18 cellular contexts compared by ENCODE assay signal in the genomic region with DNA sequence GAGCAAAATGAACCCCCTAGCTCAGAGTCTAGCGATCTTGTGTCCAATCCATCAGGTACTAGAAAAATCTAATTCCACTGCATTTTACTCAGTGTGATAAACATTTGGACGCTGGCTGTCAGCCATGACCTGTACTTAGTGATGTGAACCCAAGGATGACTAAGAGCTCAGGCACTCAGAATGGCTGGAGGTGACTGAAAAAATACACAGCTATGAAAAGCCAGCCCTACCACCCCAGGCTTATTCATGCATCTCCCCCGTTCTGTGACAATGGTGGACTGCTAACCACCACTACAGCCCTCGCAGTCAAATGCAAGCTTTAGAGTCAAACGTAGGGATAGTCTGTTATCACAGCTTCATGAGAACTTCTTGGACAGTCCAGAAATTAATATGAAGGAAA. TPM values are rescaled to one million over a fixed set of nuclear protein-coding genes. Genes with fewer than 3 reads are reported as not detected.
DNase-seq lines count a peak whose midpoint lies in the region; ATAC-seq and TF ChIP-seq lines count a peak whose summit lies in the region.
"Had no signal": no experiment of that assay in that cellular context is flagged by ENCODE, and none has a peak within 500 bp of the region (broad histone marks: within the 10 kb centered on the region; RNA-seq: fewer than 3 reads in every experiment).

No MANE protein-coding gene starts in this region.

- H3K23ac ChIP-seq in trophoblast cell (ENCODE audit: low read length), result no peak overlapping the region

- H3K9me3 ChIP-seq in trophoblast cell (ENCODE audit: insufficient read depth, low read depth, low read length), result peaks cover 2% of the 10 kb centered on the region
- H3K9me3 ChIP-seq: right atrium auricular region, transverse colon had no signal

- H3K79me2 ChIP-seq in trophoblast cell (ENCODE audit: control insufficient read depth, insufficient read depth, low read length, poor library complexity), result peaks cover 6% of the 10 kb centered on the region

- CTCF ChIA-PET in T-cell (lab: Charles Lee), result no interaction called here

- H3K36me3 Mint-ChIP-seq in T-cell, result no peaks in the 10 kb centered on the region

- H3K27me3 Mint-ChIP-seq in T-cell, result peaks cover 3 to 24% of the 10 kb centered on the region in 2 donors

- no peak overlapping the region for H3K9ac ChIP-seq in trophoblast cell (ENCODE audit: low read length)

- no peak overlapping the region for H3K18ac ChIP-seq in trophoblast cell (ENCODE audit: low read length)

- H3K9me3 Mint-ChIP-seq in T-cell, result no peaks in the 10 kb centered on the region

- no peak overlapping the region for H3K4me3 Mint-ChIP-seq in T-cell

- H4K91ac ChIP-seq in trophoblast cell (ENCODE audit: low read depth, low read length), result no peak overlapping the region

- no peak for TF ChIP-seq CTCF in epithelial cell of proximal tubule (conservative IDR thresholded peaks at IDR 0.05; ENCODE audit: low read depth, low read length)

- no peak overlapping the region for H2AK5ac ChIP-seq in trophoblast cell (ENCODE audit: low read length)

- H3K27me3 ChIP-seq in trophoblast cell (ENCODE audit: insufficient read depth, low read length), result no peaks in the 10 kb centered on the region
- H3K27me3 ChIP-seq: right atrium auricular region, transverse colon had no signal

- DNase-seq in EH (ENCODE audit: low read depth) (peak; percentile 42), RKO (ENCODE audit: low spot score) (peak; percentile 23), epithelial cell of proximal tubule (ENCODE audit: low read depth) (peak; percentile 81), trophoblast cell (peak; percentile 37 to 65), T-cell (no peak), SIG-M5 (lab: John Stamatoyannopoulos, UW) (no peak), ureter (ENCODE audit: low spot score) (no peak)
- DNase-seq: activated gamma-delta T cell, dorsolateral prefrontal cortex, hypothalamus, NCI-H1092, NCI-H510A treated with DMSO at 0.1 percent for 48 hours, transverse colon had no signal

- H3K4me2 ChIP-seq in trophoblast cell (ENCODE audit: low read length), result no peak overlapping the region

- ATAC-seq in T-cell (replicated peaks in 1 of 4) (no peak), GM19397 (IDR thresholded peaks at IDR 0.05; ENCODE audit: unreplicated experiment) (no peak)
- ATAC-seq: activated CD4-positive, CD25-positive, alpha-beta regulatory T cell treated with anti-CD3 and anti-CD28 coated beads, Interleukin-2, amount 50 U/mL, for 24 hours had no signal

- H3K14ac ChIP-seq in trophoblast cell (ENCODE audit: low read length), result no peak overlapping the region

- no peak overlapping the region for H3K4ac ChIP-seq in trophoblast cell (ENCODE audit: low read depth, low read length)

- H3K27ac ChIP-seq in trophoblast cell (ENCODE audit: low read depth, low read length), result no peak overlapping the region
- H3K27ac ChIP-seq: C4-2B, right atrium auricular region, SK-N-MC, transverse colon had no signal

- H3K4me1 Mint-ChIP-seq in T-cell, result no peaks in the 10 kb centered on the region

- H3K79me1 ChIP-seq in trophoblast cell (ENCODE audit: low read length), result no peaks in the 10 kb centered on the region

- peaks cover 10 to 13% of the 10 kb centered on the region in 2 experiments for H3K36me3 ChIP-seq in trophoblast cell (ENCODE audit: control insufficient read depth in 1 of 2, insufficient read depth in 2 of 2, low read length in 2 of 2)
- H3K36me3 ChIP-seq: right atrium auricular region, transverse colon had no signal

- H3K4me1 ChIP-seq in trophoblast cell (ENCODE audit: control insufficient read depth in 1 of 2, insufficient read depth in 2 of 2, low read length in 2 of 2), result peaks cover 29 to 38% of the 10 kb centered on the region in 2 experiments

- no CpG with 5 or more reads among the region's 5 CpGs for WGBS in trophoblast cell (ENCODE audit: extremely low coverage, insufficient coverage, insufficient read length)

- H2AFZ ChIP-seq in trophoblast cell (ENCODE audit: insufficient read depth, low read length, poor library complexity), result no peak overlapping the region

- H2BK120ac ChIP-seq in trophoblast cell (ENCODE audit: insufficient read depth, low read length, poor library complexity), result no peak overlapping the region

- no peak overlapping the region for H2BK12ac ChIP-seq in trophoblast cell (ENCODE audit: low read length)

- POLR2A ChIA-PET in T-cell (lab: Charles Lee), result no interaction called here

- H4K8ac ChIP-seq in trophoblast cell (ENCODE audit: low read depth, low read length), result no peak overlapping the region

- H3K27ac Mint-ChIP-seq in T-cell, result no peak overlapping the region

- no peak overlapping the region for H4K12ac ChIP-seq in trophoblast cell (ENCODE audit: low read depth, low read length)

- H3K4me3 ChIP-seq in epithelial cell of proximal tubule (ENCODE audit: low read depth, low read length), result no peak overlapping the region
- H3K4me3 ChIP-seq in trophoblast cell (ENCODE audit: low read depth, low read length), result no peak overlapping the region
- H3K4me3 ChIP-seq: dorsolateral prefrontal cortex, right atrium auricular region, SK-N-MC, transverse colon had no signal

- H2BK5ac ChIP-seq in trophoblast cell (ENCODE audit: low read depth, low read length, poor library complexity), result no peak overlapping the region

RNA-seq across cellular contexts. Expression of gene AFAP1L2, which starts 14.9 kb away (rescaled TPM):
- total RNA-seq in epithelial cell of proximal tubule (9.6 and 14.2 TPM in 2 replicates), T-cell (1 to 10 TPM; 1.0 to 3.8 (median 2.1) TPM), ureter (17.9 TPM)
- 41.9 and 43.1 TPM in 2 replicates for polyA plus RNA-seq in trophoblast cell (2013)

Comparison
In these comparisons a context has a peak if more than half of its experiments do, and no peak if none do; other contexts are left out.
1. DNase-seq: peak in EH (single experiment), RKO (single experiment), epithelial cell of proximal tubule (single experiment) and trophoblast cell (2 of 2); none in T-cell (0 of 34), SIG-M5 (single experiment) and ureter (single experiment).